Comparison of ENCODE assay signal across 14 cellular contexts in genomic region chr3:34200576-34200975, GRCh38.
DNase-seq lines count a peak whose midpoint lies in the region; ATAC-seq and TF ChIP-seq lines count a peak whose summit lies in the region.
"Had no signal": no experiment of that assay in that cellular context is flagged by ENCODE, and none has a peak within 500 bp of the region (broad histone marks: within the 10 kb centered on the region; RNA-seq: fewer than 3 reads in every experiment).

No MANE protein-coding gene starts in this region.

- no peaks in the 10 kb centered on the region for H3K9me3 ChIP-seq in H9 (ENCODE audit: control insufficient read depth, low read depth, low read length)

- TF ChIP-seq POLR2A in lower leg skin (IDR thresholded peaks at IDR 0.05), result no peak

- WGBS in H9 (ENCODE audit: extremely low coverage, insufficient read length, low lambda C conversion rate), result no CpG with 5 or more reads among the region's 1 CpG
- WGBS in lower leg skin, 2 donors, result 33 to 52% methylated on average over 1 of the region's 1 CpG

- no peaks in the 10 kb centered on the region for H4K20me1 ChIP-seq in H9 (ENCODE audit: control insufficient read depth, insufficient read depth, insufficient read length)

- intact Hi-C loops in lower leg skin (cut with DNase I; ENCODE audit: low total_unique reads), result no loop called here

- DNase-seq in germinal center (ENCODE audit: low spot score), result peak; percentile 21
- no peak for DNase-seq in H9
- no peak for DNase-seq in chondrocyte (ENCODE audit: low spot score)
- DNase-seq in lower leg skin (ENCODE audit: low spot score in 2 of 2), result no peak
- DNase-seq: activated T-cell treated with anti-CD3 and anti-CD28 coated beads, Interleukin-2, amount 50 U/mL, for 72 hours; DMS79 treated with DMSO at 0.1 percent for 48 hours; right cardiac atrium; T1000 had no signal

- no peak overlapping the region for H2AFZ ChIP-seq in H9 (ENCODE audit: low read length)

- H3K23me2 ChIP-seq in H9 (ENCODE audit: insufficient read length, low read depth, low read length, poor library complexity, severe bottlenecking), result no peaks in the 10 kb centered on the region

- H3K56ac ChIP-seq in H9 (ENCODE audit: insufficient read length, low read depth, low read length), result no peak overlapping the region

- H4K5ac ChIP-seq in H9 (ENCODE audit: insufficient read length, low read depth, low read length), result no peak overlapping the region

- no peak overlapping the region for H2BK15ac ChIP-seq in H9 (ENCODE audit: low read depth, low read length)

- ATAC-seq in GM18870 (IDR thresholded peaks at IDR 0.05; ENCODE audit: unreplicated experiment) (peak; percentile 94), GM21576 (IDR thresholded peaks at IDR 0.05; ENCODE audit: unreplicated experiment) (peak; percentile 86), HG03159 (IDR thresholded peaks at IDR 0.05; ENCODE audit: unreplicated experiment) (peak; percentile 91), SK-N-SH treated with all-trans-retinoic acid at 6 μM for 48 hours (no peak)
- ATAC-seq: HCT116, right cardiac atrium had no signal

- no peaks in the 10 kb centered on the region for H3K79me2 ChIP-seq in H9 (ENCODE audit: insufficient read depth, low read length)

- H2BK20ac ChIP-seq in H9 (ENCODE audit: low read depth, low read length, poor library complexity, severe bottlenecking), result no peak overlapping the region

- no peak overlapping the region for H3K23ac ChIP-seq in H9 (ENCODE audit: insufficient read length, low read depth, low read length)

- H3K79me1 ChIP-seq in H9 (ENCODE audit: insufficient read depth, low read depth, low read length, poor library complexity, severe bottlenecking), result no peaks in the 10 kb centered on the region

- no peak overlapping the region for H3K14ac ChIP-seq in H9 (ENCODE audit: insufficient read depth, low read length)

- H4K8ac ChIP-seq in H9 (replicated peaks; ENCODE audit: insufficient read length, low read depth, low read length), result no peak overlapping the region

- H3K27me3 Mint-ChIP-seq in H9 (ENCODE audit: low read depth) (no peaks in the 10 kb centered on the region), chondrocyte (ENCODE audit: low read depth) (no peaks in the 10 kb centered on the region)

- H3K4ac ChIP-seq in H9 (ENCODE audit: low read depth, low read length), result no peak overlapping the region

- H2BK5ac ChIP-seq in H9 (ENCODE audit: insufficient read length, low read length), result no peak overlapping the region

- H3K27me3 ChIP-seq in H9 (ENCODE audit: insufficient read depth, low read length), result no peaks in the 10 kb centered on the region

- no peak overlapping the region for H3K18ac ChIP-seq in H9 (ENCODE audit: insufficient read length, low read depth, low read length)

- H3K4me3 Mint-ChIP-seq in H9 (no peak overlapping the region), chondrocyte (ENCODE audit: unreplicated experiment) (no peak overlapping the region)
- H3K4me3 Mint-ChIP-seq: activated T-cell treated with anti-CD3 and anti-CD28 coated beads, Interleukin-2, amount 50 U/mL, for 72 hours had no signal

- H3K36me3 Mint-ChIP-seq in H9 (ENCODE audit: insufficient read depth in 1 of 3, low read depth in 3 of 3) (no peaks in the 10 kb centered on the region), chondrocyte (ENCODE audit: low read depth) (peaks cover 1% of the 10 kb centered on the region)

- no peak overlapping the region for H3K27ac ChIP-seq in H9 (ENCODE audit: insufficient read length, low read depth, low read length)

- H3K4me2 ChIP-seq in H9 (ENCODE audit: insufficient read depth, insufficient read length, low read length), result no peak overlapping the region

- H2BK12ac ChIP-seq in H9 (ENCODE audit: insufficient read length, low read depth, low read length), result no peak overlapping the region

- no peak overlapping the region for H4K91ac ChIP-seq in H9 (ENCODE audit: insufficient read length, low read depth, low read length)

- no peak overlapping the region for H3K9ac ChIP-seq in H9 (ENCODE audit: extremely low read depth, insufficient read length, low read length)

- no peak for TF ChIP-seq CTCF in H9 (conservative IDR thresholded peaks at IDR 0.05)
- no peak for TF ChIP-seq CTCF in chondrocyte (IDR thresholded peaks at IDR 0.05)
- TF ChIP-seq CTCF in lower leg skin (IDR thresholded peaks at IDR 0.05), result no peak

- H3K4me3 ChIP-seq in lower leg skin (ENCODE audit: low read depth, poor library complexity, severe bottlenecking), result no peak overlapping the region
- H3K4me3 ChIP-seq: lung had no signal

- no peaks in the 10 kb centered on the region for H3K9me3 Mint-ChIP-seq in H9
- peaks cover 3% of the 10 kb centered on the region for H3K9me3 Mint-ChIP-seq in chondrocyte (ENCODE audit: low read depth)
- H3K9me3 Mint-ChIP-seq: activated T-cell treated with anti-CD3 and anti-CD28 coated beads, Interleukin-2, amount 50 U/mL, for 72 hours had no signal

- H3K27ac Mint-ChIP-seq in H9, result no peak overlapping the region
- H3K27ac Mint-ChIP-seq in chondrocyte (ENCODE audit: unreplicated experiment), result no peak overlapping the region
- H3K27ac Mint-ChIP-seq: activated T-cell treated with anti-CD3 and anti-CD28 coated beads, Interleukin-2, amount 50 U/mL, for 72 hours had no signal

- no peak overlapping the region for H2AK5ac ChIP-seq in H9 (ENCODE audit: insufficient read length, low read length)

- H3T11ph ChIP-seq in H9 (ENCODE audit: low read length), result no peak overlapping the region

- no peaks in the 10 kb centered on the region for H3K4me1 ChIP-seq in H9 (ENCODE audit: insufficient read depth, low read length)

- no peak overlapping the region for H2BK120ac ChIP-seq in H9 (ENCODE audit: low read depth, low read length, poor library complexity, severe bottlenecking)

- H3K4me1 Mint-ChIP-seq in H9 (no peaks in the 10 kb centered on the region), chondrocyte (ENCODE audit: low read depth) (peaks cover 49% of the 10 kb centered on the region)

TF ChIP-seq in SK-N-SH treated with all-trans-retinoic acid at 6 μM for 48 hours, 23 proteins besides CTCF, POLR2A, EP300 and RAD21 (continues in another document):
- TF ChIP-seq RARB (CRISPR knock-in tag; IDR thresholded peaks at IDR 0.05) (no peak), BACH2 (CRISPR knock-in tag; IDR thresholded peaks at IDR 0.05; ENCODE audit: borderline replicate concordance) (no peak), ARNTL (CRISPR knock-in tag; IDR thresholded peaks at IDR 0.05; ENCODE audit: borderline replicate concordance, low read depth) (no peak), CSRNP3 (CRISPR knock-in tag; IDR thresholded peaks at IDR 0.05) (no peak), ZC3H10 (CRISPR knock-in tag; IDR thresholded peaks at IDR 0.05) (no peak), ISL1 (CRISPR knock-in tag; IDR thresholded peaks at IDR 0.05) (no peak), TSHZ2 (CRISPR knock-in tag; IDR thresholded peaks at IDR 0.05) (no peak), GLIS3 (CRISPR knock-in tag; IDR thresholded peaks at IDR 0.05) (no peak), ZNF565 (CRISPR knock-in tag; conservative IDR thresholded peaks at IDR 0.05; ENCODE audit: low read depth) (no peak), TCF4 (CRISPR knock-in tag; IDR thresholded peaks at IDR 0.05; ENCODE audit: borderline replicate concordance) (no peak), ZFP3 (CRISPR knock-in tag; IDR thresholded peaks at IDR 0.05) (no peak), ESRRG (CRISPR knock-in tag; IDR thresholded peaks at IDR 0.05) (no peak), CREB5 (CRISPR knock-in tag; IDR thresholded peaks at IDR 0.05; ENCODE audit: low read depth) (no peak)
